Comparison of ENCODE assay signal across 3 cellular contexts in the genomic region with DNA sequence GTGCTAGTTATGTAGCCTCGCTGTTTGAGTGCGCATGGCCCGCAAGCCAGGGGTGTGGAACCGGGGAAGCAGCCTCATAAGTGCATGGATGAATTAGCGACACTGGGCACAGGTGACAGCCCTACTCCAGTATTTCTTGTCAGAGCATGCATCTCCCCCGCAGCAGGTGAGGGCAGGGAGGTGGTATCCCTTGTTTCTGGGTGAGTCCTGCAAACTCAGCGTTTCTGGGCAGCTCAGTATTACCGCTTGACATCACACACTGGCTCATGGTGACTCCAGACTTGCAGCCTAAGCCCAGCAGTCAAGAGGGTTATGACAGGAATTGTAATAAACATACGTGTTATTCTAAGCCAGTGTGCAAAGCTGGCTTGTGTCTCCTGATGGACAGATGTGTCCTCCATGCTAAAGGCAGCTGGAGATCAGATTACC.
TF ChIP-seq lines count a peak whose summit lies in the region.

No MANE protein-coding gene starts in this region.

TF ChIP-seq in A549, 52 proteins besides CTCF, POLR2A, EP300 and RAD21:
- TF ChIP-seq TFCP2L1 (CRISPR knock-in tag; IDR thresholded peaks at IDR 0.05) (no peak), MAFK (IDR thresholded peaks at IDR 0.05; ENCODE audit: partially characterized antibody) (peak; percentile 79)

TF ChIP-seq in GM23338, 12 proteins besides CTCF, POLR2A, EP300 and RAD21 (continues in another document):
- TF ChIP-seq, protein P1, sequence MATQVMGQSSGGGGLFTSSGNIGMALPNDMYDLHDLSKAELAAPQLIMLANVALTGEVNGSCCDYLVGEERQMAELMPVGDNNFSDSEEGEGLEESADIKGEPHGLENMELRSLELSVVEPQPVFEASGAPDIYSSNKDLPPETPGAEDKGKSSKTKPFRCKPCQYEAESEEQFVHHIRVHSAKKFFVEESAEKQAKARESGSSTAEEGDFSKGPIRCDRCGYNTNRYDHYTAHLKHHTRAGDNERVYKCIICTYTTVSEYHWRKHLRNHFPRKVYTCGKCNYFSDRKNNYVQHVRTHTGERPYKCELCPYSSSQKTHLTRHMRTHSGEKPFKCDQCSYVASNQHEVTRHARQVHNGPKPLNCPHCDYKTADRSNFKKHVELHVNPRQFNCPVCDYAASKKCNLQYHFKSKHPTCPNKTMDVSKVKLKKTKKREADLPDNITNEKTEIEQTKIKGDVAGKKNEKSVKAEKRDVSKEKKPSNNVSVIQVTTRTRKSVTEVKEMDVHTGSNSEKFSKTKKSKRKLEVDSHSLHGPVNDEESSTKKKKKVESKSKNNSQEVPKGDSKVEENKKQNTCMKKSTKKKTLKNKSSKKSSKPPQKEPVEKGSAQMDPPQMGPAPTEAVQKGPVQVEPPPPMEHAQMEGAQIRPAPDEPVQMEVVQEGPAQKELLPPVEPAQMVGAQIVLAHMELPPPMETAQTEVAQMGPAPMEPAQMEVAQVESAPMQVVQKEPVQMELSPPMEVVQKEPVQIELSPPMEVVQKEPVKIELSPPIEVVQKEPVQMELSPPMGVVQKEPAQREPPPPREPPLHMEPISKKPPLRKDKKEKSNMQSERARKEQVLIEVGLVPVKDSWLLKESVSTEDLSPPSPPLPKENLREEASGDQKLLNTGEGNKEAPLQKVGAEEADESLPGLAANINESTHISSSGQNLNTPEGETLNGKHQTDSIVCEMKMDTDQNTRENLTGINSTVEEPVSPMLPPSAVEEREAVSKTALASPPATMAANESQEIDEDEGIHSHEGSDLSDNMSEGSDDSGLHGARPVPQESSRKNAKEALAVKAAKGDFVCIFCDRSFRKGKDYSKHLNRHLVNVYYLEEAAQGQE (IDR thresholded peaks at IDR 0.05; ENCODE audit: unreplicated experiment) = no peak
- TF ChIP-seq NANOG (IDR thresholded peaks at IDR 0.05; ENCODE audit: borderline replicate concordance) (no peak), CREB1 (CRISPR knock-in tag; IDR thresholded peaks at IDR 0.05; ENCODE audit: low read depth) (no peak), ZNF331 (CRISPR knock-in tag; IDR thresholded peaks at IDR 0.05; ENCODE audit: low read depth) (no peak), EZH2phosphoT487 (IDR thresholded peaks at IDR 0.05; ENCODE audit: unreplicated experiment) (no peak), ZNF114 (CRISPR knock-in tag; IDR thresholded peaks at IDR 0.05) (no peak), STAT1 (IDR thresholded peaks at IDR 0.05; ENCODE audit: unreplicated experiment) (no peak), POLR2AphosphoS5 (IDR thresholded peaks at IDR 0.05; ENCODE audit: low read depth) (no peak)
- TF ChIP-seq, protein P2, sequence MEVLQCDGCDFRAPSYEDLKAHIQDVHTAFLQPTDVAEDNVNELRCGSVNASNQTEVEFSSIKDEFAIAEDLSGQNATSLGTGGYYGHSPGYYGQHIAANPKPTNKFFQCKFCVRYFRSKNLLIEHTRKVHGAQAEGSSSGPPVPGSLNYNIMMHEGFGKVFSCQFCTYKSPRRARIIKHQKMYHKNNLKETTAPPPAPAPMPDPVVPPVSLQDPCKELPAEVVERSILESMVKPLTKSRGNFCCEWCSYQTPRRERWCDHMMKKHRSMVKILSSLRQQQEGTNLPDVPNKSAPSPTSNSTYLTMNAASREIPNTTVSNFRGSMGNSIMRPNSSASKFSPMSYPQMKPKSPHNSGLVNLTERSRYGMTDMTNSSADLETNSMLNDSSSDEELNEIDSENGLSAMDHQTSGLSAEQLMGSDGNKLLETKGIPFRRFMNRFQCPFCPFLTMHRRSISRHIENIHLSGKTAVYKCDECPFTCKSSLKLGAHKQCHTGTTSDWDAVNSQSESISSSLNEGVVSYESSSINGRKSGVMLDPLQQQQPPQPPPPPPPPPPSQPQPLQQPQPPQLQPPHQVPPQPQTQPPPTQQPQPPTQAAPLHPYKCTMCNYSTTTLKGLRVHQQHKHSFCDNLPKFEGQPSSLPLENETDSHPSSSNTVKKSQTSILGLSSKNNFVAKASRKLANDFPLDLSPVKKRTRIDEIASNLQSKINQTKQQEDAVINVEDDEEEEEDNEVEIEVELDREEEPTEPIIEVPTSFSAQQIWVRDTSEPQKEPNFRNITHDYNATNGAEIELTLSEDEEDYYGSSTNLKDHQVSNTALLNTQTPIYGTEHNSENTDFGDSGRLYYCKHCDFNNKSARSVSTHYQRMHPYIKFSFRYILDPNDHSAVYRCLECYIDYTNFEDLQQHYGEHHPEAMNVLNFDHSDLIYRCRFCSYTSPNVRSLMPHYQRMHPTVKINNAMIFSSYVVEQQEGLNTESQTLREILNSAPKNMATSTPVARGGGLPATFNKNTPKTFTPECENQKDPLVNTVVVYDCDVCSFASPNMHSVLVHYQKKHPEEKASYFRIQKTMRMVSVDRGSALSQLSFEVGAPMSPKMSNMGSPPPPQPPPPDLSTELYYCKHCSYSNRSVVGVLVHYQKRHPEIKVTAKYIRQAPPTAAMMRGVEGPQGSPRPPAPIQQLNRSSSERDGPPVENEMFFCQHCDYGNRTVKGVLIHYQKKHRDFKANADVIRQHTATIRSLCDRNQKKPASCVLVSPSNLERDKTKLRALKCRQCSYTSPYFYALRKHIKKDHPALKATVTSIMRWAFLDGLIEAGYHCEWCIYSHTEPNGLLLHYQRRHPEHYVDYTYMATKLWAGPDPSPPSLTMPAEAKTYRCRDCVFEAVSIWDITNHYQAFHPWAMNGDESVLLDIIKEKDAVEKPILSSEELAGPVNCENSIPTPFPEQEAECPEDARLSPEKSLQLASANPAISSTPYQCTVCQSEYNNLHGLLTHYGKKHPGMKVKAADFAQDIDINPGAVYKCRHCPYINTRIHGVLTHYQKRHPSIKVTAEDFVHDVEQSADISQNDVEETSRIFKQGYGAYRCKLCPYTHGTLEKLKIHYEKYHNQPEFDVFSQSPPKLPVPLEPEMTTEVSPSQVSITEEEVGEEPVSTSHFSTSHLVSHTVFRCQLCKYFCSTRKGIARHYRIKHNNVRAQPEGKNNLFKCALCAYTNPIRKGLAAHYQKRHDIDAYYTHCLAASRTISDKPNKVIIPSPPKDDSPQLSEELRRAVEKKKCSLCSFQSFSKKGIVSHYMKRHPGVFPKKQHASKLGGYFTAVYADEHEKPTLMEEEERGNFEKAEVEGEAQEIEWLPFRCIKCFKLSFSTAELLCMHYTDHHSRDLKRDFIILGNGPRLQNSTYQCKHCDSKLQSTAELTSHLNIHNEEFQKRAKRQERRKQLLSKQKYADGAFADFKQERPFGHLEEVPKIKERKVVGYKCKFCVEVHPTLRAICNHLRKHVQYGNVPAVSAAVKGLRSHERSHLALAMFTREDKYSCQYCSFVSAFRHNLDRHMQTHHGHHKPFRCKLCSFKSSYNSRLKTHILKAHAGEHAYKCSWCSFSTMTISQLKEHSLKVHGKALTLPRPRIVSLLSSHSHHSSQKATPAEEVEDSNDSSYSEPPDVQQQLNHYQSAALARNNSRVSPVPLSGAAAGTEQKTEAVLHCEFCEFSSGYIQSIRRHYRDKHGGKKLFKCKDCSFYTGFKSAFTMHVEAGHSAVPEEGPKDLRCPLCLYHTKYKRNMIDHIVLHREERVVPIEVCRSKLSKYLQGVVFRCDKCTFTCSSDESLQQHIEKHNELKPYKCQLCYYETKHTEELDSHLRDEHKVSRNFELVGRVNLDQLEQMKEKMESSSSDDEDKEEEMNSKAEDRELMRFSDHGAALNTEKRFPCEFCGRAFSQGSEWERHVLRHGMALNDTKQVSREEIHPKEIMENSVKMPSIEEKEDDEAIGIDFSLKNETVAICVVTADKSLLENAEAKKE (CRISPR knock-in tag; IDR thresholded peaks at IDR 0.05) = no peak

TF ChIP-seq in HepG2, 621 proteins besides CTCF, POLR2A, EP300 and RAD21 (continues in another document):
- TF ChIP-seq POGZ (CRISPR knock-in tag; IDR thresholded peaks at IDR 0.05) (no peak), ARNT (IDR thresholded peaks at IDR 0.05) (no peak), BORCS8-MEF2B (CRISPR knock-in tag; IDR thresholded peaks at IDR 0.05) (no peak), BHLHE40 (IDR thresholded peaks at IDR 0.05; ENCODE audit: low read length) (no peak), FIP1L1 (IDR thresholded peaks at IDR 0.05; ENCODE audit: borderline replicate concordance, insufficient read depth, low read depth, low read length) (no peak), CCDC6 (CRISPR knock-in tag; IDR thresholded peaks at IDR 0.05) (no peak), SPEN (CRISPR knock-in tag; IDR thresholded peaks at IDR 0.05; ENCODE audit: low read depth) (no peak), ZNF703 (CRISPR knock-in tag; IDR thresholded peaks at IDR 0.05; ENCODE audit: borderline replicate concordance) (no peak), NRL (CRISPR knock-in tag; IDR thresholded peaks at IDR 0.05; ENCODE audit: borderline replicate concordance) (no peak), ZNF777 (CRISPR knock-in tag; IDR thresholded peaks at IDR 0.05) (no peak), ZNF331 (CRISPR knock-in tag; IDR thresholded peaks at IDR 0.05) (0 out of 2 replicates have a peak, but pooled peaks have one; percentile 34), KLF11 (CRISPR knock-in tag; IDR thresholded peaks at IDR 0.05) (no peak), ZKSCAN1 (IDR thresholded peaks at IDR 0.05; ENCODE audit: low read length) (no peak), ZIK1 (CRISPR knock-in tag; IDR thresholded peaks at IDR 0.05; ENCODE audit: borderline replicate concordance, low read depth) (no peak)
- TF ChIP-seq, protein P3, sequence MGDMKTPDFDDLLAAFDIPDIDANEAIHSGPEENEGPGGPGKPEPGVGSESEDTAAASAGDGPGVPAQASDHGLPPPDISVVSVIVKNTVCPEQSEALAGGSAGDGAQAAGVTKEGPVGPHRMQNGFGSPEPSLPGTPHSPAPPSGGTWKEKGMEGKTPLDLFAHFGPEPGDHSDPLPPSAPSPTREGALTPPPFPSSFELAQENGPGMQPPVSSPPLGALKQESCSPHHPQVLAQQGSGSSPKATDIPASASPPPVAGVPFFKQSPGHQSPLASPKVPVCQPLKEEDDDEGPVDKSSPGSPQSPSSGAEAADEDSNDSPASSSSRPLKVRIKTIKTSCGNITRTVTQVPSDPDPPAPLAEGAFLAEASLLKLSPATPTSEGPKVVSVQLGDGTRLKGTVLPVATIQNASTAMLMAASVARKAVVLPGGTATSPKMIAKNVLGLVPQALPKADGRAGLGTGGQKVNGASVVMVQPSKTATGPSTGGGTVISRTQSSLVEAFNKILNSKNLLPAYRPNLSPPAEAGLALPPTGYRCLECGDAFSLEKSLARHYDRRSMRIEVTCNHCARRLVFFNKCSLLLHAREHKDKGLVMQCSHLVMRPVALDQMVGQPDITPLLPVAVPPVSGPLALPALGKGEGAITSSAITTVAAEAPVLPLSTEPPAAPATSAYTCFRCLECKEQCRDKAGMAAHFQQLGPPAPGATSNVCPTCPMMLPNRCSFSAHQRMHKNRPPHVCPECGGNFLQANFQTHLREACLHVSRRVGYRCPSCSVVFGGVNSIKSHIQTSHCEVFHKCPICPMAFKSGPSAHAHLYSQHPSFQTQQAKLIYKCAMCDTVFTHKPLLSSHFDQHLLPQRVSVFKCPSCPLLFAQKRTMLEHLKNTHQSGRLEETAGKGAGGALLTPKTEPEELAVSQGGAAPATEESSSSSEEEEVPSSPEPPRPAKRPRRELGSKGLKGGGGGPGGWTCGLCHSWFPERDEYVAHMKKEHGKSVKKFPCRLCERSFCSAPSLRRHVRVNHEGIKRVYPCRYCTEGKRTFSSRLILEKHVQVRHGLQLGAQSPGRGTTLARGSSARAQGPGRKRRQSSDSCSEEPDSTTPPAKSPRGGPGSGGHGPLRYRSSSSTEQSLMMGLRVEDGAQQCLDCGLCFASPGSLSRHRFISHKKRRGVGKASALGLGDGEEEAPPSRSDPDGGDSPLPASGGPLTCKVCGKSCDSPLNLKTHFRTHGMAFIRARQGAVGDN (CRISPR knock-in tag; IDR thresholded peaks at IDR 0.05) = peak; percentile 49; the same call in 1 of the 2 replicates
- TF ChIP-seq, protein P4, sequence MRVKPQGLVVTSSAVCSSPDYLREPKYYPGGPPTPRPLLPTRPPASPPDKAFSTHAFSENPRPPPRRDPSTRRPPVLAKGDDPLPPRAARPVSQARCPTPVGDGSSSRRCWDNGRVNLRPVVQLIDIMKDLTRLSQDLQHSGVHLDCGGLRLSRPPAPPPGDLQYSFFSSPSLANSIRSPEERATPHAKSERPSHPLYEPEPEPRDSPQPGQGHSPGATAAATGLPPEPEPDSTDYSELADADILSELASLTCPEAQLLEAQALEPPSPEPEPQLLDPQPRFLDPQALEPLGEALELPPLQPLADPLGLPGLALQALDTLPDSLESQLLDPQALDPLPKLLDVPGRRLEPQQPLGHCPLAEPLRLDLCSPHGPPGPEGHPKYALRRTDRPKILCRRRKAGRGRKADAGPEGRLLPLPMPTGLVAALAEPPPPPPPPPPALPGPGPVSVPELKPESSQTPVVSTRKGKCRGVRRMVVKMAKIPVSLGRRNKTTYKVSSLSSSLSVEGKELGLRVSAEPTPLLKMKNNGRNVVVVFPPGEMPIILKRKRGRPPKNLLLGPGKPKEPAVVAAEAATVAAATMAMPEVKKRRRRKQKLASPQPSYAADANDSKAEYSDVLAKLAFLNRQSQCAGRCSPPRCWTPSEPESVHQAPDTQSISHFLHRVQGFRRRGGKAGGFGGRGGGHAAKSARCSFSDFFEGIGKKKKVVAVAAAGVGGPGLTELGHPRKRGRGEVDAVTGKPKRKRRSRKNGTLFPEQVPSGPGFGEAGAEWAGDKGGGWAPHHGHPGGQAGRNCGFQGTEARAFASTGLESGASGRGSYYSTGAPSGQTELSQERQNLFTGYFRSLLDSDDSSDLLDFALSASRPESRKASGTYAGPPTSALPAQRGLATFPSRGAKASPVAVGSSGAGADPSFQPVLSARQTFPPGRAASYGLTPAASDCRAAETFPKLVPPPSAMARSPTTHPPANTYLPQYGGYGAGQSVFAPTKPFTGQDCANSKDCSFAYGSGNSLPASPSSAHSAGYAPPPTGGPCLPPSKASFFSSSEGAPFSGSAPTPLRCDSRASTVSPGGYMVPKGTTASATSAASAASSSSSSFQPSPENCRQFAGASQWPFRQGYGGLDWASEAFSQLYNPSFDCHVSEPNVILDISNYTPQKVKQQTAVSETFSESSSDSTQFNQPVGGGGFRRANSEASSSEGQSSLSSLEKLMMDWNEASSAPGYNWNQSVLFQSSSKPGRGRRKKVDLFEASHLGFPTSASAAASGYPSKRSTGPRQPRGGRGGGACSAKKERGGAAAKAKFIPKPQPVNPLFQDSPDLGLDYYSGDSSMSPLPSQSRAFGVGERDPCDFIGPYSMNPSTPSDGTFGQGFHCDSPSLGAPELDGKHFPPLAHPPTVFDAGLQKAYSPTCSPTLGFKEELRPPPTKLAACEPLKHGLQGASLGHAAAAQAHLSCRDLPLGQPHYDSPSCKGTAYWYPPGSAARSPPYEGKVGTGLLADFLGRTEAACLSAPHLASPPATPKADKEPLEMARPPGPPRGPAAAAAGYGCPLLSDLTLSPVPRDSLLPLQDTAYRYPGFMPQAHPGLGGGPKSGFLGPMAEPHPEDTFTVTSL (CRISPR knock-in tag; IDR thresholded peaks at IDR 0.05; ENCODE audit: borderline replicate concordance) = no peak
- TF ChIP-seq, protein P5, sequence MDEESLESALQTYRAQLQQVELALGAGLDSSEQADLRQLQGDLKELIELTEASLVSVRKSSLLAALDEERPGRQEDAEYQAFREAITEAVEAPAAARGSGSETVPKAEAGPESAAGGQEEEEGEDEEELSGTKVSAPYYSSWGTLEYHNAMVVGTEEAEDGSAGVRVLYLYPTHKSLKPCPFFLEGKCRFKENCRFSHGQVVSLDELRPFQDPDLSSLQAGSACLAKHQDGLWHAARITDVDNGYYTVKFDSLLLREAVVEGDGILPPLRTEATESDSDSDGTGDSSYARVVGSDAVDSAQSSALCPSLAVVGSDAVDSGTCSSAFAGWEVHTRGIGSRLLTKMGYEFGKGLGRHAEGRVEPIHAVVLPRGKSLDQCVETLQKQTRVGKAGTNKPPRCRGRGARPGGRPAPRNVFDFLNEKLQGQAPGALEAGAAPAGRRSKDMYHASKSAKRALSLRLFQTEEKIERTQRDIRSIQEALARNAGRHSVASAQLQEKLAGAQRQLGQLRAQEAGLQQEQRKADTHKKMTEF (CRISPR knock-in tag; IDR thresholded peaks at IDR 0.05) = no peak
